Comparison of ENCODE assay signal across 17 cellular contexts in genomic region chr10:7189909-7190308, GRCh38.
DNase-seq lines count a peak whose midpoint lies in the region; ATAC-seq and TF ChIP-seq lines count a peak whose summit lies in the region.
"Had no signal": no experiment of that assay in that cellular context is flagged by ENCODE, and none has a peak within 500 bp of the region (broad histone marks: within the 10 kb centered on the region; RNA-seq: fewer than 3 reads in every experiment).

No MANE protein-coding gene starts in this region.

- POLR2A ChIA-PET in CD8-positive, alpha-beta T cell (lab: Charles Lee), result no interaction called here

- H3K27ac ChIP-seq in CD8-positive, alpha-beta T cell (ENCODE audit: low read depth, low read length), result no peak overlapping the region
- H3K27ac ChIP-seq: BLaER1 treated with 17β-estradiol and CSF1 and Interleukin-3, amounts not matched to agents 10 nM and 100 nM had no signal

- no peak for TF ChIP-seq CTCF in CD8-positive, alpha-beta T cell (IDR thresholded peaks at IDR 0.05)

- H3K4me3 ChIP-seq in CD8-positive, alpha-beta T cell (ENCODE audit: low read depth, low read length), result no peak overlapping the region
- H3K4me3 ChIP-seq: BLaER1 treated with 17β-estradiol and CSF1 and Interleukin-3, amounts not matched to agents 10 nM and 100 nM had no signal

- peaks cover 31% of the 10 kb centered on the region for H3K36me3 Mint-ChIP-seq in activated naive CD8-positive, alpha-beta T cell
- peaks cover 81% of the 10 kb centered on the region for H3K36me3 Mint-ChIP-seq in activated naive CD8-positive, alpha-beta T cell treated with anti-CD3 and anti-CD28 coated beads for 36 hours
- peaks cover 20% of the 10 kb centered on the region for H3K36me3 Mint-ChIP-seq in central memory CD8-positive, alpha-beta T cell (ENCODE audit: insufficient read depth)
- peaks cover 45% of the 10 kb centered on the region for H3K36me3 Mint-ChIP-seq in natural killer cell treated with Interleukin-12 subunit alpha and Interleukin-12 subunit beta and Interleukin-15 and Interleukin-18, amount 100 ng/mL, for 72 hours
- H3K36me3 Mint-ChIP-seq in CD8-positive, alpha-beta T cell, result peaks cover 46% of the 10 kb centered on the region

- no peak for DNase-seq in activated naive CD8-positive, alpha-beta T cell treated with anti-CD3 and anti-CD28 coated beads for 36 hours
- DNase-seq in central memory CD8-positive, alpha-beta T cell (ENCODE audit: low spot score in 2 of 2), result no peak
- no peak for DNase-seq in natural killer cell treated with Interleukin-12 subunit alpha and Interleukin-12 subunit beta and Interleukin-15 and Interleukin-18, amount 100 ng/mL, for 72 hours (ENCODE audit: low spot score)
- no peak for DNase-seq in NCI-H2227 (lab: John Stamatoyannopoulos, UW; ENCODE audit: unreplicated experiment)
- DNase-seq in CD8-positive, alpha-beta T cell, result no peak
- DNase-seq: DMS153, DMS79, GDM1, GOT3, H7, HFFc6, IMR-90 had no signal

- no peaks in the 10 kb centered on the region for H3K27me3 Mint-ChIP-seq in activated naive CD8-positive, alpha-beta T cell
- no peaks in the 10 kb centered on the region for H3K27me3 Mint-ChIP-seq in activated naive CD8-positive, alpha-beta T cell treated with anti-CD3 and anti-CD28 coated beads for 36 hours
- H3K27me3 Mint-ChIP-seq in central memory CD8-positive, alpha-beta T cell, result no peaks in the 10 kb centered on the region
- H3K27me3 Mint-ChIP-seq in natural killer cell treated with Interleukin-12 subunit alpha and Interleukin-12 subunit beta and Interleukin-15 and Interleukin-18, amount 100 ng/mL, for 72 hours, result no peaks in the 10 kb centered on the region
- no peaks in the 10 kb centered on the region for H3K27me3 Mint-ChIP-seq in CD8-positive, alpha-beta T cell (ENCODE audit: low read depth)
- H3K27me3 Mint-ChIP-seq: B cell had no signal

- ATAC-seq in central memory CD8-positive, alpha-beta T cell (replicated peaks; ENCODE audit: extremely low read depth, poor library complexity, severe bottlenecking), result no peak
- ATAC-seq in natural killer cell treated with Interleukin-12 subunit alpha and Interleukin-12 subunit beta and Interleukin-15 and Interleukin-18, amount 100 ng/mL, for 72 hours, result no peak
- no peak for ATAC-seq in CD8-positive, alpha-beta T cell
- ATAC-seq in HG03521 (IDR thresholded peaks at IDR 0.05; ENCODE audit: unreplicated experiment), result no peak
- ATAC-seq: HCT116 had no signal

- H3K36me3 ChIP-seq in CD8-positive, alpha-beta T cell (ENCODE audit: insufficient read depth, low read length), result no peaks in the 10 kb centered on the region

- CTCF ChIA-PET in CD8-positive, alpha-beta T cell (lab: Charles Lee), result interaction anchor here (0.8 to 1.7 kb wide), 3 partner anchors 11 to 69 kb away, joined by 3 to 4 read pairs (median 4); no protein-coding TSS in a partner anchor

- no peaks in the 10 kb centered on the region for H3K27me3 ChIP-seq in CD8-positive, alpha-beta T cell (ENCODE audit: insufficient read depth, low read length)
- H3K27me3 ChIP-seq: BLaER1 treated with 17β-estradiol and CSF1 and Interleukin-3, amounts not matched to agents 10 nM and 100 nM had no signal

- H3K4me3 Mint-ChIP-seq in activated naive CD8-positive, alpha-beta T cell, result no peak overlapping the region
- H3K4me3 Mint-ChIP-seq in activated naive CD8-positive, alpha-beta T cell treated with anti-CD3 and anti-CD28 coated beads for 36 hours, result no peak overlapping the region
- no peak overlapping the region for H3K4me3 Mint-ChIP-seq in central memory CD8-positive, alpha-beta T cell
- no peak overlapping the region for H3K4me3 Mint-ChIP-seq in natural killer cell treated with Interleukin-12 subunit alpha and Interleukin-12 subunit beta and Interleukin-15 and Interleukin-18, amount 100 ng/mL, for 72 hours
- no peak overlapping the region for H3K4me3 Mint-ChIP-seq in CD8-positive, alpha-beta T cell
- H3K4me3 Mint-ChIP-seq: B cell, HFFc6 had no signal

- peaks cover 82% of the 10 kb centered on the region for H3K4me1 Mint-ChIP-seq in activated naive CD8-positive, alpha-beta T cell (ENCODE audit: low read depth)
- H3K4me1 Mint-ChIP-seq in activated naive CD8-positive, alpha-beta T cell treated with anti-CD3 and anti-CD28 coated beads for 36 hours, result peaks cover 71% of the 10 kb centered on the region
- peaks cover 44% of the 10 kb centered on the region for H3K4me1 Mint-ChIP-seq in central memory CD8-positive, alpha-beta T cell
- H3K4me1 Mint-ChIP-seq in natural killer cell treated with Interleukin-12 subunit alpha and Interleukin-12 subunit beta and Interleukin-15 and Interleukin-18, amount 100 ng/mL, for 72 hours (ENCODE audit: low read depth in 2 of 2), result peaks cover 54 to 63% of the 10 kb centered on the region in 2 donors
- H3K4me1 Mint-ChIP-seq in CD8-positive, alpha-beta T cell (ENCODE audit: low read depth), result peaks cover 62% of the 10 kb centered on the region

- intact Hi-C loops in CD8-positive, alpha-beta T cell (cut with DNase I, micrococcal nuclease), result loop anchor here (5.0 to 10.0 kb wide), 2 partner anchors 68 to 265 kb away; no protein-coding TSS in a partner anchor

- peaks cover 3% of the 10 kb centered on the region for H3K9me3 Mint-ChIP-seq in activated naive CD8-positive, alpha-beta T cell (ENCODE audit: low read depth)
- H3K9me3 Mint-ChIP-seq in activated naive CD8-positive, alpha-beta T cell treated with anti-CD3 and anti-CD28 coated beads for 36 hours, result peaks cover 24% of the 10 kb centered on the region
- no peaks in the 10 kb centered on the region for H3K9me3 Mint-ChIP-seq in central memory CD8-positive, alpha-beta T cell
- H3K9me3 Mint-ChIP-seq in natural killer cell treated with Interleukin-12 subunit alpha and Interleukin-12 subunit beta and Interleukin-15 and Interleukin-18, amount 100 ng/mL, for 72 hours, result no peaks in the 10 kb centered on the region
- no peaks in the 10 kb centered on the region for H3K9me3 Mint-ChIP-seq in CD8-positive, alpha-beta T cell

- H3K4me1 ChIP-seq in CD8-positive, alpha-beta T cell (ENCODE audit: insufficient read depth, low read length), result peaks cover 58% of the 10 kb centered on the region

- H3K9me3 ChIP-seq in CD8-positive, alpha-beta T cell (ENCODE audit: low read length), result no peaks in the 10 kb centered on the region

- H3K27ac Mint-ChIP-seq in activated naive CD8-positive, alpha-beta T cell, result peak overlapping the region; percentile 83
- H3K27ac Mint-ChIP-seq in activated naive CD8-positive, alpha-beta T cell treated with anti-CD3 and anti-CD28 coated beads for 36 hours, result no peak overlapping the region
- H3K27ac Mint-ChIP-seq in central memory CD8-positive, alpha-beta T cell (ENCODE audit: low read depth), result peak overlapping the region; percentile 18
- H3K27ac Mint-ChIP-seq in natural killer cell treated with Interleukin-12 subunit alpha and Interleukin-12 subunit beta and Interleukin-15 and Interleukin-18, amount 100 ng/mL, for 72 hours, result peak overlapping the region; percentile 7 to 53
- H3K27ac Mint-ChIP-seq in CD8-positive, alpha-beta T cell, result no peak overlapping the region
- H3K27ac Mint-ChIP-seq: B cell, HFFc6 had no signal

Comparison
In these comparisons a context has a peak if more than half of its experiments do, and no peak if none do; other contexts are left out.
1. H3K27ac Mint-ChIP-seq: peak in activated naive CD8-positive, alpha-beta T cell (single experiment), central memory CD8-positive, alpha-beta T cell (single experiment) and natural killer cell treated with Interleukin-12 subunit alpha and Interleukin-12 subunit beta and Interleukin-15 and Interleukin-18, amount 100 ng/mL, for 72 hours (2 of 2); none in activated naive CD8-positive, alpha-beta T cell treated with anti-CD3 and anti-CD28 coated beads for 36 hours (single experiment) and CD8-positive, alpha-beta T cell (single experiment).